Comparison of ENCODE assay signal across 24 cellular contexts in the genomic region with DNA sequence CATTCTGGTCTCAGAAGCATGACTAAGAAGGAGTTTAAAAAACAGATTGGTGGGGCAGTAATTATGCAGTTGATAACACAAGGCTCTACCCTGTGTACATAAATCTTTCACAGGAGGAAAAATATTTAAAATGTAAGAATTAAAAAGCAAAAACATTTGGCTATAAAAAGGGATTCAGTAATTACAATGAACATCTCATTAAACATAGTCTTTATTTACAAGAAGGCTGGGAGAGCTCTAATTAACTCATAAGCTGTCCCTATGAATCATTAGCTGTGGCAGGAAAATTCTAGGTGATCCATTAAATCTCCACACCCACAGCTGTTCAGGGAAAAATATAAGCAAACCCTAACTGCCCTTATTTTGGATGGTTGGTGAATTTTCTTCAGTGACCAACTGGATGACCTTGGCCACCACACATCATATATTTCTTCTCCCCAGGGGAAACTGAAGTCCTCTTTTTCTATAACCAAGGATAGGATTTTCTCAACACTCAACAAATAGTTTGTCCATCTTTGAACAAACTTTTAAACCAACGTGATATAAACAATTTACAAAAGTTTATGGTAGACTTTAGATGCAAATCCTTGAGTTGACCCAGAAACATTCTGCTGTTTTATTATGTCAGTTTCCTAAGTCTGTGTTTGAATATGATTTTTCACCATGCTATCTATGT. TPM values are rescaled to one million over a fixed set of nuclear protein-coding genes. Genes with fewer than 3 reads are reported as not detected.
DNase-seq lines count a peak whose midpoint lies in the region; ATAC-seq, FAIRE-seq and TF ChIP-seq lines count a peak whose summit lies in the region.
"Had no signal": no experiment of that assay in that cellular context is flagged by ENCODE, and none has a peak within 500 bp of the region (broad histone marks: within the 10 kb centered on the region; RNA-seq: fewer than 3 reads in every experiment).

No MANE protein-coding gene starts in this region.

- no peak for FAIRE-seq in D721Med (lab: Jason Lieb, UNC)
- FAIRE-seq: A549, GM12891 had no signal

- CTCF ChIA-PET in HEK293 (lab: Yijun Ruan, JAX) = interaction anchor here (0.5 to 1.4 kb wide), 10 partner anchors 8 to 405 kb away, joined by 3 to 6 read pairs (median 4); no protein-coding TSS in a partner anchor

- whole genome bisulfite sequencing in body of pancreas, 2 donors = 44 to 61% methylated on average over 1 of the region's 1 CpG

- H3K9me3 ChIP-seq in HEK293 (ENCODE audit: control insufficient read depth, insufficient read depth, low read depth, low read length) = no peaks in the 10 kb centered on the region
- H3K9me3 ChIP-seq in body of pancreas = no peaks in the 10 kb centered on the region
- H3K9me3 ChIP-seq: A549; BLaER1 treated with 17β-estradiol and CSF1 and Interleukin-3, amounts not matched to agents 10 nM and 100 nM had no signal

- intact Hi-C loops in body of pancreas (cut with DNase I) = no loop called here

- H3K4me3 ChIP-seq in HEK293 (ENCODE audit: low read depth, low read length) (no peak overlapping the region), body of pancreas (no peak overlapping the region)
- H3K4me3 ChIP-seq: A549; BLaER1 treated with 17β-estradiol and CSF1 and Interleukin-3, amounts not matched to agents 10 nM and 100 nM had no signal

- POLR2A ChIA-PET in HEK293 (lab: Yijun Ruan, JAX) = no interaction called here

- ATAC-seq in GM18868 (IDR thresholded peaks at IDR 0.05; ENCODE audit: unreplicated experiment) (no peak), body of pancreas (no peak)
- ATAC-seq: A549, HCT116 had no signal

- DNase-seq in D721Med (ENCODE audit: insufficient read length, low spot score) = peak; percentile 12
- DNase-seq in NCI-H748 (lab: John Stamatoyannopoulos, UW; ENCODE audit: unreplicated experiment) = peak; percentile 29
- peak; percentile 8 for DNase-seq in kidney tubule cell (ENCODE audit: low spot score)
- DNase-seq in epidermal melanocyte (ENCODE audit: insufficient read length, low spot score) = no peak
- DNase-seq in body of pancreas = no peak
- DNase-seq: AML-193; CD4-positive, alpha-beta T cell; DMS79 treated with DMSO at 0.1 percent for 48 hours; GF-D8; NCI-H1092; NCI-H146; NCI-H1930; NCI-H2107; NCI-H526 treated with DMSO at 0.1 percent for 48 hours; RPMI8226; SHP77; T-helper 1 cell had no signal

- H3K27me3 ChIP-seq in body of pancreas = no peaks in the 10 kb centered on the region
- H3K27me3 ChIP-seq: BLaER1 treated with 17β-estradiol and CSF1 and Interleukin-3, amounts not matched to agents 10 nM and 100 nM had no signal

- TF ChIP-seq POLR2A in body of pancreas (IDR thresholded peaks at IDR 0.05) = no peak

- H3K36me3 ChIP-seq in HEK293 (ENCODE audit: control insufficient read depth in 2 of 2, insufficient read depth in 1 of 2, low read length in 2 of 2) = no peaks in the 10 kb centered on the region
- H3K36me3 ChIP-seq in body of pancreas (replicated peaks in 1 of 2; ENCODE audit: insufficient read depth in 1 of 2, low read depth in 2 of 2) = no peaks in the 10 kb centered on the region
- H3K36me3 ChIP-seq: BLaER1 treated with 17β-estradiol and CSF1 and Interleukin-3, amounts not matched to agents 10 nM and 100 nM had no signal

- no peak overlapping the region for H3K27ac ChIP-seq in HEK293 (ENCODE audit: extremely low read depth, low read depth, low read length)
- no peak overlapping the region for H3K27ac ChIP-seq in body of pancreas
- H3K27ac ChIP-seq: BLaER1 treated with 17β-estradiol and CSF1 and Interleukin-3, amounts not matched to agents 10 nM and 100 nM; HL-60 had no signal

- no peaks in the 10 kb centered on the region for H3K4me1 ChIP-seq in HEK293 (ENCODE audit: control insufficient read depth, insufficient read depth, low read length)
- H3K4me1 ChIP-seq in body of pancreas = no peaks in the 10 kb centered on the region
- H3K4me1 ChIP-seq: BLaER1 treated with 17β-estradiol and CSF1 and Interleukin-3, amounts not matched to agents 10 nM and 100 nM had no signal

- TF ChIP-seq CTCF in D721Med (IDR thresholded peaks at IDR 0.05; ENCODE audit: insufficient read depth, missing control alignments) = no peak
- no peak for TF ChIP-seq CTCF in HEK293 (tag by site-specific recombination; IDR thresholded peaks at IDR 0.05)
- no peak for TF ChIP-seq CTCF in body of pancreas (IDR thresholded peaks at IDR 0.05)

TF ChIP-seq in HEK293, 187 proteins besides CTCF, POLR2A, EP300 and RAD21:
- TF ChIP-seq, protein P1, sequence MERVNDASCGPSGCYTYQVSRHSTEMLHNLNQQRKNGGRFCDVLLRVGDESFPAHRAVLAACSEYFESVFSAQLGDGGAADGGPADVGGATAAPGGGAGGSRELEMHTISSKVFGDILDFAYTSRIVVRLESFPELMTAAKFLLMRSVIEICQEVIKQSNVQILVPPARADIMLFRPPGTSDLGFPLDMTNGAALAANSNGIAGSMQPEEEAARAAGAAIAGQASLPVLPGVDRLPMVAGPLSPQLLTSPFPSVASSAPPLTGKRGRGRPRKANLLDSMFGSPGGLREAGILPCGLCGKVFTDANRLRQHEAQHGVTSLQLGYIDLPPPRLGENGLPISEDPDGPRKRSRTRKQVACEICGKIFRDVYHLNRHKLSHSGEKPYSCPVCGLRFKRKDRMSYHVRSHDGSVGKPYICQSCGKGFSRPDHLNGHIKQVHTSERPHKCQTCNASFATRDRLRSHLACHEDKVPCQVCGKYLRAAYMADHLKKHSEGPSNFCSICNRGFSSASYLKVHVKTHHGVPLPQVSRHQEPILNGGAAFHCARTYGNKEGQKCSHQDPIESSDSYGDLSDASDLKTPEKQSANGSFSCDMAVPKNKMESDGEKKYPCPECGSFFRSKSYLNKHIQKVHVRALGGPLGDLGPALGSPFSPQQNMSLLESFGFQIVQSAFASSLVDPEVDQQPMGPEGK (tag by site-specific recombination; IDR thresholded peaks at IDR 0.05) = no peak
- TF ChIP-seq, protein P2, sequence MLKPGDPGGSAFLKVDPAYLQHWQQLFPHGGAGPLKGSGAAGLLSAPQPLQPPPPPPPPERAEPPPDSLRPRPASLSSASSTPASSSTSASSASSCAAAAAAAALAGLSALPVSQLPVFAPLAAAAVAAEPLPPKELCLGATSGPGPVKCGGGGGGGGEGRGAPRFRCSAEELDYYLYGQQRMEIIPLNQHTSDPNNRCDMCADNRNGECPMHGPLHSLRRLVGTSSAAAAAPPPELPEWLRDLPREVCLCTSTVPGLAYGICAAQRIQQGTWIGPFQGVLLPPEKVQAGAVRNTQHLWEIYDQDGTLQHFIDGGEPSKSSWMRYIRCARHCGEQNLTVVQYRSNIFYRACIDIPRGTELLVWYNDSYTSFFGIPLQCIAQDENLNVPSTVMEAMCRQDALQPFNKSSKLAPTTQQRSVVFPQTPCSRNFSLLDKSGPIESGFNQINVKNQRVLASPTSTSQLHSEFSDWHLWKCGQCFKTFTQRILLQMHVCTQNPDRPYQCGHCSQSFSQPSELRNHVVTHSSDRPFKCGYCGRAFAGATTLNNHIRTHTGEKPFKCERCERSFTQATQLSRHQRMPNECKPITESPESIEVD (tag by site-specific recombination; IDR thresholded peaks at IDR 0.05) = 0 out of 2 replicates have a peak, but pooled peaks have one; percentile 10
- TF ChIP-seq SP7 (tag by site-specific recombination; IDR thresholded peaks at IDR 0.05) = peak; percentile 98

RNA-seq across cellular contexts. Expression of a gene that starts 59.6 kb away (rescaled TPM):
- total RNA-seq in body of pancreas = 1 to 10 TPM; 1.0 to 2.3 TPM

Comparison
In these comparisons a context has a peak if more than half of its experiments do, and no peak if none do; other contexts are left out.
1. DNase-seq: peak in D721Med (single experiment), NCI-H748 (single experiment) and kidney tubule cell (single experiment); none in epidermal melanocyte (single experiment) and body of pancreas (0 of 4).